In the genomic region with DNA sequence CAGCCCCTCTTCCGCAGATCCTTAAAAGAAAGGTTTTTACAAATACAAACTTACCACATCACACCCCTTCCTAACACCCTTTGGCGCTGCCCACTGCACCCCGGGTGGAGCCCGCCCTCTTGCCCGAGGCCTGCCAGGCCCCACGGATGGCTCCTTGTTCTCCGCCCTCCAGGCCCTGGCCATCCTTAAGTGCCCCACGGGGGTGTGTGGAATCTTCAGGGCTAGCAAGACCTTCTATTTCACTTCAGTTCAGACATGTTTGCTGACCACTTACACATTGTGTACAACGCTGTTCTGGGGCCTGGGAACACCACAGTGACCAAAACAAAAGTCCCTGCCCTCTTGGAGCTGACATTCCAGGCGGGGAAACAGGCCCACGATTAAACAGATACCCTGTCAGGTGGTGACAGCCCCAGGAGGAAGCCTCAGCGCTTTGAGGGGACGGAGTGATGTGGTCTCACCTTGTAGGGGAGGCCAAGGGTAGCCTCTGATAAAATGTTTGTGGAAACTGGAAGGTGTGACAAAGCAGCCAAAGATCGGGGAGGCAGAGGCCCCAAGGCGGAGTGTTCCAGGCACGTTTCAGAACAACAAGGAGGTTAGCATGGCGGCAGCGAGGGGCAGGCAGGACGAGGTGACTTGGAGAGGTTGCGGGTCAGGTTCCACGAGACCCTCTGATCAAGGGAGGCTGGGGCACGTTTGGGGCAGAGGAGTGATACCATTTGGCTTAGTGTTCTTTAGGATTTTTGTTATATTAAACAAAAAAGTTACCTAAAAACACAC, we compare ENCODE assay signal across 18 cellular contexts. TPM values are rescaled to one million over a fixed set of nuclear protein-coding genes. Genes with fewer than 3 reads are reported as not detected.
A peak's percentile ranks its signal among the peaks of the same experiment; 100 is the strongest.
DNase-seq lines count a peak whose midpoint lies in the region; ATAC-seq, FAIRE-seq and TF ChIP-seq lines count a peak whose summit lies in the region.
"Had no signal": no experiment of that assay in that cellular context is flagged by ENCODE, and none has a peak within 500 bp of the region (broad histone marks: within the 10 kb centered on the region; RNA-seq: fewer than 3 reads in every experiment).

No MANE protein-coding gene starts in this region.

- no peak for FAIRE-seq in H1 (lab: Jason Lieb, UNC)
- FAIRE-seq: A549 had no signal

- H2AFZ ChIP-seq in H1 (ENCODE audit: low read length), result no peak overlapping the region

- H3K27ac ChIP-seq in heart right ventricle (peak overlapping the region in 8 of 10 donors; percentile 71 to 98 (median 86)), H1 (ENCODE audit: low read depth, low read length) (no peak overlapping the region)
- H3K27ac ChIP-seq: A549, colonic mucosa, WERI-Rb-1 had no signal

- no peaks in the 10 kb centered on the region for H3K27me3 ChIP-seq in heart right ventricle
- no peaks in the 10 kb centered on the region for H3K27me3 ChIP-seq in H1 (replicated peaks in 1 of 4; ENCODE audit: control insufficient read depth in 3 of 4, extremely low read depth in 1 of 4, insufficient read depth in 3 of 4, low read length in 3 of 4)
- H3K27me3 ChIP-seq: colonic mucosa, transverse colon had no signal

- 0 out of 2 replicates have a peak overlapping the region, but pooled peaks have one; percentile 56 for H2AK5ac ChIP-seq in H1 (ENCODE audit: low read depth, low read length)

- H3K9ac ChIP-seq in H1 (replicated peaks in 1 of 4; ENCODE audit: extremely low read depth in 1 of 4, low read depth in 3 of 4, low read length in 3 of 4), result no peak overlapping the region; a peak in 1 of 7 replicates

- no peak for ATAC-seq in heart right ventricle
- ATAC-seq: A549, sciatic nerve had no signal

- H2BK120ac ChIP-seq in H1 (replicated peaks; ENCODE audit: low read depth, low read length), result no peak overlapping the region

- H2BK12ac ChIP-seq in H1 (ENCODE audit: low read depth, low read length), result no peak overlapping the region; the same call in 1 of the 2 replicates

- H3K23ac ChIP-seq in H1 (ENCODE audit: insufficient read length), result no peak overlapping the region

- H3K14ac ChIP-seq in H1 (ENCODE audit: insufficient read length), result no peak overlapping the region

- peaks cover 0 to 63% (median 15%) of the 10 kb centered on the region in 9 donors for H3K36me3 ChIP-seq in heart right ventricle
- H3K36me3 ChIP-seq in H1 (ENCODE audit: control insufficient read depth in 2 of 4, insufficient read depth in 4 of 4, low read length in 3 of 4), result no peaks in the 10 kb centered on the region
- H3K36me3 ChIP-seq: colonic mucosa, transverse colon, WERI-Rb-1 had no signal

- no peak overlapping the region for H3K18ac ChIP-seq in H1 (ENCODE audit: extremely low read depth, low read length)

- no peak overlapping the region for H4K91ac ChIP-seq in H1 (replicated peaks; ENCODE audit: insufficient read length, low read length)

- H4K5ac ChIP-seq in H1 (ENCODE audit: insufficient read length, low read depth, low read length), result no peak overlapping the region

- H3K79me1 ChIP-seq in H1 (ENCODE audit: low read depth, low read length), result no peaks in the 10 kb centered on the region

- POLR2A ChIA-PET in H1 (lab: Charles Lee; ENCODE audit: partially characterized antibody) (interaction anchor here (0.9 to 3.2 kb wide), 3 partner anchors 10 to 15 kb away, joined by 3 to 14 read pairs (median 3); no protein-coding TSS in a partner anchor), HEK293T (lab: Yijun Ruan, JAX) (no interaction called here)

- H3K4me3 ChIP-seq in heart right ventricle (no peak overlapping the region), H1 (ENCODE audit: extremely low read depth in 1 of 4, insufficient read depth in 2 of 4, low read depth in 3 of 4, low read length in 4 of 4) (no peak overlapping the region)
- H3K4me3 ChIP-seq: A549, colonic mucosa, transverse colon had no signal

- H4K8ac ChIP-seq in H1 (ENCODE audit: extremely low read depth, insufficient read depth, low read length), result 0 out of 2 replicates have a peak overlapping the region, but pooled peaks have one; percentile 4

- H4K20me1 ChIP-seq in H1 (replicated peaks in 1 of 2; ENCODE audit: control insufficient read depth in 1 of 2, insufficient read depth in 2 of 2, low read length in 2 of 2), result no peaks in the 10 kb centered on the region

- no peak for TF ChIP-seq EP300 in H1 (IDR thresholded peaks at IDR 0.05; ENCODE audit: borderline replicate concordance in 1 of 2, low read depth in 2 of 2, low read length in 2 of 2)

- CTCF ChIA-PET in H1 (lab: Charles Lee; ENCODE audit: partially characterized antibody), result interaction anchor here (0.8 to 1.6 kb wide), 3 partner anchors 20 to 100 kb away, joined by 3 read pairs; no protein-coding TSS in a partner anchor
- CTCF ChIA-PET in HEK293T (lab: Yijun Ruan, JAX), result no interaction called here

- no peak for TF ChIP-seq RAD21 in H1 (IDR thresholded peaks at IDR 0.05 in 1 of 2, conservative IDR thresholded peaks at IDR 0.05 in 1 of 2; ENCODE audit: low read depth in 2 of 2, low read length in 2 of 2)

- H2BK15ac ChIP-seq in H1 (ENCODE audit: low read length), result no peak overlapping the region

- no peak overlapping the region for H2BK20ac ChIP-seq in H1 (ENCODE audit: low read length)

- peak overlapping the region; percentile 86 for H2BK5ac ChIP-seq in H1 (ENCODE audit: low read depth, low read length)

- no peak overlapping the region for H3K4ac ChIP-seq in H1 (replicated peaks; ENCODE audit: insufficient read length, low read depth, low read length)

- no peaks in the 10 kb centered on the region; the same call in 1 of the 2 replicates for H3K23me2 ChIP-seq in H1 (ENCODE audit: low read depth, low read length)

- no peak overlapping the region for H3K4me2 ChIP-seq in H1 (ENCODE audit: insufficient read depth in 1 of 2, low read depth in 2 of 2, low read length in 2 of 2)
- H3K4me2 ChIP-seq: A549 had no signal

- intact Hi-C loops in heart right ventricle (cut with DNase I) (no loop called here), cardiac septum (cut with DNase I) (no loop called here), posterior vena cava (cut with DNase I) (no loop called here)

- TF ChIP-seq POLR2A in H1 (IDR thresholded peaks at IDR 0.05; ENCODE audit: control extremely low read depth in 1 of 2, low read depth in 2 of 2, low read length in 2 of 2), result no peak

- H3K79me2 ChIP-seq in H1 (ENCODE audit: control insufficient read depth in 1 of 2, insufficient read depth in 2 of 2, low read length in 2 of 2), result no peaks in the 10 kb centered on the region

- no peak for TF ChIP-seq CTCF in heart right ventricle (IDR thresholded peaks at IDR 0.05)
- no peak for TF ChIP-seq CTCF in H1 (IDR thresholded peaks at IDR 0.05; ENCODE audit: control extremely low read depth in 1 of 3, insufficient read depth in 1 of 3, low read depth in 1 of 3, low read length in 3 of 3)

- DNase-seq in heart right ventricle (no peak), cardiac septum (ENCODE audit: low spot score) (no peak), H1 (ENCODE audit: low read depth in 1 of 2, low spot score in 2 of 2) (no peak), posterior vena cava (ENCODE audit: low spot score) (peak; percentile 76), NCI-H1105 (lab: John Stamatoyannopoulos, UW) (no peak), NCI-H2081 treated with DMSO at 0.1 percent for 48 hours (lab: John Stamatoyannopoulos, UW) (no peak), HuH-7.5 (ENCODE audit: low spot score) (no peak), HEK293T (ENCODE audit: extremely low spot score) (no peak)
- DNase-seq: activated effector memory CD4-positive, alpha-beta T cell treated with Interleukin-2 at 50 U/mL for 16 hours; anterior cingulate cortex; CD4-positive, alpha-beta T cell; colonic mucosa; NCI-H2081; NCI-H748 treated with DMSO at 0.1 percent for 48 hours; transverse colon had no signal

- no peak overlapping the region for H3K56ac ChIP-seq in H1 (replicated peaks; ENCODE audit: insufficient read length, low read depth, low read length)

- H3K9me3 ChIP-seq in heart right ventricle (peaks cover 0 to 8% (median 3%) of the 10 kb centered on the region in 11 donors), H1 (ENCODE audit: insufficient read depth in 2 of 2, low read depth in 1 of 2, low read length in 1 of 2) (no peaks in the 10 kb centered on the region)
- H3K9me3 ChIP-seq: colonic mucosa, transverse colon had no signal

- 73 to 76% methylated on average over 22 of the region's 22 CpGs for WGBS in heart right ventricle, 2 donors
- WGBS in H1 (ENCODE audit: extremely low coverage in 1 of 2, insufficient coverage in 1 of 2, insufficient read length in 1 of 2, insufficient replicate concordance in 2 of 2, low coverage in 1 of 2, low lambda C conversion rate in 2 of 2, missing lambda C conversion rate in 1 of 2), 2 experiments, result 91% methylated on average over 22 of the region's 22 CpGs; no CpG with 5 or more reads in 1 of the 2 experiments

- H3K4me1 ChIP-seq in heart right ventricle (peaks cover 18 to 88% (median 53%) of the 10 kb centered on the region in 9 donors), H1 (replicated peaks in 1 of 4; ENCODE audit: control insufficient read depth in 3 of 4, insufficient read depth in 4 of 4, low read length in 3 of 4) (peaks cover 14 to 34% (median 18%) of the 10 kb centered on the region in 4 experiments)

TF ChIP-seq in H1, 55 proteins besides CTCF, POLR2A, EP300 and RAD21:
- TF ChIP-seq RNF2 (IDR thresholded peaks at IDR 0.05; ENCODE audit: borderline replicate concordance, low read depth, low read length, missing control alignments, poor library complexity, severe bottlenecking) (no peak), SIX5 (IDR thresholded peaks at IDR 0.05; ENCODE audit: low read depth, low read length) (no peak)

TF ChIP-seq in HEK293T, 16 proteins besides CTCF, POLR2A, EP300 and RAD21:
- TF ChIP-seq CTBP1 (IDR thresholded peaks at IDR 0.05; ENCODE audit: borderline replicate concordance) (no peak), TARDBP (IDR thresholded peaks at IDR 0.05) (no peak), L3MBTL2 (conservative IDR thresholded peaks at IDR 0.05) (no peak), SUZ12 (IDR thresholded peaks at IDR 0.05) (no peak)

RNA-seq across cellular contexts. Expression of gene TPCN1, which starts 27.0 kb away (rescaled TPM):
- total RNA-seq in heart right ventricle, result 100 to 1,000 TPM in 8 of 10 donors, 10 to 100 TPM in 2; 81.9 to 163 (median 127) TPM
- 100 to 1,000 TPM in 1 of 2 donors, 10 to 100 TPM in 1; 16.4 to 147 TPM for polyA plus RNA-seq in heart right ventricle
- total RNA-seq in cardiac septum, result 77.1 TPM
- 18.1 and 21.4 TPM in 2 replicates for total RNA-seq in H1 (2021; fragmentation: NEBNext Ultra II Directional; extraction: Animal tissue kit (Norgen Biotek cat#: 25700))
- polyA plus RNA-seq in H1 (2011; rRNA removed), result 14.9 and 22.7 TPM in 2 replicates
- polyA plus RNA-seq in H1 (2011; cell fraction: cytosol; rRNA removed), result 13.7 TPM
- polyA plus RNA-seq in H1 (2011; cell fraction: nucleus; rRNA removed), result 83.7 TPM
- 13.6 to 25.4 TPM (median 22.3 TPM) in 4 replicates for polyA plus RNA-seq in H1 (2012, experiment 1 of 2)
- polyA plus RNA-seq in H1 (2012, experiment 2 of 2), result 9.8 TPM
- 16.1 TPM for polyA plus RNA-seq in H1 (2013, experiment 1 of 2)
- polyA plus RNA-seq in H1 (2013, experiment 2 of 2), result 15.3 TPM
- 18.5 and 20.8 TPM in 2 replicates for polyA minus RNA-seq in H1 (2011; rRNA and poly(A)+ RNA removed)
- 15.6 TPM for polyA minus RNA-seq in H1 (2011; cell fraction: cytosol; rRNA and poly(A)+ RNA removed)
- 40.6 TPM for polyA minus RNA-seq in H1 (2011; cell fraction: nucleus; rRNA and poly(A)+ RNA removed)
- total RNA-seq in posterior vena cava, result 10 to 100 TPM; 28.8 to 50.8 TPM
